20 cellular contexts compared by ENCODE assay signal in the genomic region with DNA sequence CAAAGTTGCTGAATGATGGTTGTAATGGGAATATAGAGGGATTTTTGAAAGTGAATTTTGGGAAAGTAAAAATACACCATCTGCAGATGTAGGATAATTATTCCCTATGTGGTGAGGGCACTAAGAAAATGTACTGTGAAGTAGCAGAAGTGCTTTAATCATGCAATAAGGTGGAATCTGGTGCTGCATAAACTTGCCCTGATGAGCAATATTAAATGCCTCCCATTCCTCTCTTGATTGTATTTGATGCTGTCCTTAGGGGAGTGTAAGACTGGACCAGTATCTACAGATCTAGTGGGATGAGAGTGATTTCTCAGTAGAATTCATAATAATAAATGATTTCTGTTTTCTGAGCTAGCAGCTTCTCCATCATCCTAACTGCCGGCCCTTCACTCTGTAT. TPM values are rescaled to one million over a fixed set of nuclear protein-coding genes. Genes with fewer than 3 reads are reported as not detected.
A peak's percentile ranks its signal among the peaks of the same experiment; 100 is the strongest.
DNase-seq lines count a peak whose midpoint lies in the region; FAIRE-seq and TF ChIP-seq lines count a peak whose summit lies in the region.
"Had no signal": no experiment of that assay in that cellular context is flagged by ENCODE, and none has a peak within 500 bp of the region (broad histone marks: within the 10 kb centered on the region; RNA-seq: fewer than 3 reads in every experiment).

No MANE protein-coding gene starts in this region.

- H4K20me1 ChIP-seq in KMS-11 (ENCODE audit: insufficient read depth) (no peaks in the 10 kb centered on the region), keratinocyte (ENCODE audit: control insufficient read depth, extremely low read depth, insufficient read depth, low read length) (no peaks in the 10 kb centered on the region)

- TF ChIP-seq CTCF in KMS-11 (conservative IDR thresholded peaks at IDR 0.05; ENCODE audit: low read depth, low read length) (no peak), bronchial epithelial cell (IDR thresholded peaks at IDR 0.05; ENCODE audit: insufficient read depth, low read length, severe bottlenecking) (no peak), keratinocyte (optimal IDR thresholded peaks at IDR 0.05 in 1 of 3, IDR thresholded peaks at IDR 0.05 in 1 of 3, conservative IDR thresholded peaks at IDR 0.05 in 1 of 3; ENCODE audit: extremely low read depth in 1 of 3, insufficient read depth in 2 of 3, low read length in 3 of 3) (no peak)

- no peak for DNase-seq in GM12891 (ENCODE audit: insufficient read length, low spot score)
- DNase-seq in bronchial epithelial cell (ENCODE audit: low read depth): peak; percentile 83
- DNase-seq in keratinocyte (ENCODE audit: low read depth, low spot score): no peak
- no peak for DNase-seq in NCI-H1930 (lab: John Stamatoyannopoulos, UW)
- DNase-seq in NCI-H526 treated with DMSO at 0.1 percent for 48 hours (lab: John Stamatoyannopoulos, UW): no peak
- DNase-seq: ACHN; BE2C; C1 segment of cervical spinal cord; CD4-positive, CD25-positive, alpha-beta regulatory T cell; CD8-positive, alpha-beta memory T cell; COR-L47; DMS 273 treated with DMSO at 0.1 percent for 48 hours; GOT3; H7; HFFc6 had no signal

- H3K27me3 ChIP-seq in KMS-11 (ENCODE audit: insufficient read depth, low read depth): no peaks in the 10 kb centered on the region
- H3K27me3 ChIP-seq in bronchial epithelial cell (ENCODE audit: control insufficient read depth, insufficient read depth, low read length): no peaks in the 10 kb centered on the region
- H3K27me3 ChIP-seq in keratinocyte (ENCODE audit: control insufficient read depth, extremely low read depth, insufficient read depth, low read length): no peaks in the 10 kb centered on the region
- H3K27me3 ChIP-seq: BE2C had no signal

- H3K27ac ChIP-seq in KMS-11 (peak overlapping the region; percentile 98; the same call in 1 of the 2 replicates), keratinocyte (ENCODE audit: control insufficient read depth, insufficient read depth, low read length) (peak overlapping the region; percentile 13)
- H3K27ac ChIP-seq: HL-60 had no signal

- H3K79me2 ChIP-seq in KMS-11 (ENCODE audit: insufficient read depth, low read depth) (peaks cover 8% of the 10 kb centered on the region), keratinocyte (ENCODE audit: control insufficient read depth, insufficient read depth, low read length) (no peaks in the 10 kb centered on the region)

- TF ChIP-seq POLR2A in GM12891 (IDR thresholded peaks at IDR 0.05; ENCODE audit: low read depth, low read length): no peak

- peaks cover 86% of the 10 kb centered on the region for H3K4me1 ChIP-seq in KMS-11 (ENCODE audit: low read depth, poor library complexity, severe bottlenecking)
- peaks cover 31% of the 10 kb centered on the region for H3K4me1 ChIP-seq in keratinocyte (ENCODE audit: control insufficient read depth, extremely low read depth, insufficient read depth, low read length)

- H2AFZ ChIP-seq in KMS-11 (ENCODE audit: low read depth) (no peak overlapping the region), keratinocyte (ENCODE audit: control insufficient read depth, low read length) (no peak overlapping the region)

- no peak overlapping the region for H3K9ac ChIP-seq in KMS-11
- H3K9ac ChIP-seq in keratinocyte (ENCODE audit: control insufficient read depth, extremely low read depth, insufficient read depth, low read length): no peak overlapping the region

- H3K4me2 ChIP-seq in KMS-11 (peak overlapping the region; percentile 65; the same call in 1 of the 2 replicates), keratinocyte (ENCODE audit: control insufficient read depth, extremely low read depth, insufficient read depth, low read depth, low read length) (peak overlapping the region; percentile 27)

- dilution Hi-C loops in keratinocyte (cut with MboI; ENCODE audit: extremely low pct_ligation_motif_present, low sequenced_read_pairs): no loop called here

- H3K9me1 ChIP-seq in keratinocyte (ENCODE audit: control insufficient read depth, extremely low read depth, insufficient read depth, low read length): no peaks in the 10 kb centered on the region

- no peaks in the 10 kb centered on the region for H3K9me3 ChIP-seq in keratinocyte (ENCODE audit: control insufficient read depth, low read depth, low read length)
- H3K9me3 ChIP-seq: BE2C had no signal

- no peaks in the 10 kb centered on the region for H3K36me3 ChIP-seq in KMS-11 (ENCODE audit: insufficient read depth)
- H3K36me3 ChIP-seq in bronchial epithelial cell (ENCODE audit: control insufficient read depth, insufficient read depth, low read length): no peaks in the 10 kb centered on the region
- no peaks in the 10 kb centered on the region for H3K36me3 ChIP-seq in keratinocyte (ENCODE audit: control insufficient read depth in 2 of 2, extremely low read depth in 1 of 2, insufficient read depth in 2 of 2, low read length in 2 of 2)
- H3K36me3 ChIP-seq: BE2C had no signal

- H3K4me3 ChIP-seq in KMS-11 (IDR thresholded peaks at IDR 0.05; ENCODE audit: insufficient read depth, low read depth, low read length): no peak overlapping the region
- H3K4me3 ChIP-seq in bronchial epithelial cell (ENCODE audit: low read depth, low read length): no peak overlapping the region
- no peak overlapping the region for H3K4me3 ChIP-seq in keratinocyte (ENCODE audit: control insufficient read depth in 2 of 3, extremely low read depth in 1 of 3, insufficient read depth in 2 of 3, low read depth in 1 of 3, low read length in 3 of 3)

- FAIRE-seq in GM12891 (lab: Jason Lieb, UNC) (peak; percentile 23), bronchial epithelial cell (lab: Jason Lieb, UNC) (no peak), keratinocyte (lab: Jason Lieb, UNC) (peak; percentile 96)
- FAIRE-seq: A204.1, G401.6, GM12892 had no signal

TF ChIP-seq in GM12891, 5 proteins besides CTCF, POLR2A, EP300 and RAD21:
- no peak for TF ChIP-seq POU2F2 (IDR thresholded peaks at IDR 0.05; ENCODE audit: low read depth, low read length)
- TF ChIP-seq POLR2AphosphoS5 (IDR thresholded peaks at IDR 0.05; ENCODE audit: low read depth, low read length): no peak
- no peak for TF ChIP-seq SPI1 (IDR thresholded peaks at IDR 0.05; ENCODE audit: low read depth, low read length)
- TF ChIP-seq PAX5 (IDR thresholded peaks at IDR 0.05; ENCODE audit: insufficient read depth, low read length, severe bottlenecking): no peak
- TF ChIP-seq TAF1 (IDR thresholded peaks at IDR 0.05; ENCODE audit: low read depth, low read length): no peak

RNA-seq across cellular contexts. Expression of gene ATP2C1, which starts 47.7 kb away (rescaled TPM):
- 32.5 TPM for polyA plus RNA-seq in GM12891 (2012; ENCODE audit: low read depth, missing spikeins)
- total RNA-seq in bronchial epithelial cell: 96.9 and 149 TPM in 2 replicates
- 91.3 to 141 TPM (median 112 TPM) in 3 replicates for polyA plus RNA-seq in keratinocyte
- 221 TPM for polyA plus RNA-seq in keratinocyte (2011; ENCODE audit: low read depth)
- 52.1 and 106 TPM in 2 replicates for polyA plus RNA-seq in keratinocyte (2011; cell fraction: cytosol; rRNA removed)
- polyA plus RNA-seq in keratinocyte (2011; cell fraction: nucleus; rRNA removed): 149 and 200 TPM in 2 replicates
- polyA plus RNA-seq in keratinocyte (2012; ENCODE audit: low replicate concordance): 64.0 and 75.1 TPM in 2 replicates
- polyA minus RNA-seq in keratinocyte: 32.8 to 260 TPM (median 161 TPM) in 3 replicates
- polyA minus RNA-seq in keratinocyte (2011; cell fraction: cytosol; rRNA and poly(A)+ RNA removed): 85.2 TPM
- polyA minus RNA-seq in keratinocyte (2011; cell fraction: nucleus; rRNA and poly(A)+ RNA removed): 143 and 252 TPM in 2 replicates
